1 cellular context compared by ENCODE assay signal in the genomic region with DNA sequence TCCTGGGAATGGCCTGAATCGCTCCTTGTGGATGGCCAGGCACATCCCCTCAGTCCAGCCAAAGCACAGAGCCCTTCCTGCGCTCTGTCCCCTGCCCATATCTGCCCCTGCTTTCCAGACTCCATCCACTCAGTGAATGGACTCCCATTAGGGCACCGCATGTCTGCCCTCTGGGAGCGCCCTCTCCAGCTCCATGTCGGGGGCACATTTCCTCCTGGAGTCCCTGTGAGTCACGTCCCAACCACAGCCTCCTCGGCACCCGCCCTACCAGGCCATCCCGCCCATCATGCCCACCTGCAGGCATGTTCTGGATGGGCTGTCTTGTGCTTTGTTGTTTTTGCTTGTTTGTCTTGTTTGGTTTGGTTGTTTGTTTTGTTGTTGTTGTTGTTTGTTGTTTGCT.
TF ChIP-seq lines count a peak whose summit lies in the region.

No MANE protein-coding gene starts in this region.

TF ChIP-seq in GM23338, 12 proteins besides CTCF, POLR2A, EP300 and RAD21 (continued from another document):
- TF ChIP-seq, protein P1, sequence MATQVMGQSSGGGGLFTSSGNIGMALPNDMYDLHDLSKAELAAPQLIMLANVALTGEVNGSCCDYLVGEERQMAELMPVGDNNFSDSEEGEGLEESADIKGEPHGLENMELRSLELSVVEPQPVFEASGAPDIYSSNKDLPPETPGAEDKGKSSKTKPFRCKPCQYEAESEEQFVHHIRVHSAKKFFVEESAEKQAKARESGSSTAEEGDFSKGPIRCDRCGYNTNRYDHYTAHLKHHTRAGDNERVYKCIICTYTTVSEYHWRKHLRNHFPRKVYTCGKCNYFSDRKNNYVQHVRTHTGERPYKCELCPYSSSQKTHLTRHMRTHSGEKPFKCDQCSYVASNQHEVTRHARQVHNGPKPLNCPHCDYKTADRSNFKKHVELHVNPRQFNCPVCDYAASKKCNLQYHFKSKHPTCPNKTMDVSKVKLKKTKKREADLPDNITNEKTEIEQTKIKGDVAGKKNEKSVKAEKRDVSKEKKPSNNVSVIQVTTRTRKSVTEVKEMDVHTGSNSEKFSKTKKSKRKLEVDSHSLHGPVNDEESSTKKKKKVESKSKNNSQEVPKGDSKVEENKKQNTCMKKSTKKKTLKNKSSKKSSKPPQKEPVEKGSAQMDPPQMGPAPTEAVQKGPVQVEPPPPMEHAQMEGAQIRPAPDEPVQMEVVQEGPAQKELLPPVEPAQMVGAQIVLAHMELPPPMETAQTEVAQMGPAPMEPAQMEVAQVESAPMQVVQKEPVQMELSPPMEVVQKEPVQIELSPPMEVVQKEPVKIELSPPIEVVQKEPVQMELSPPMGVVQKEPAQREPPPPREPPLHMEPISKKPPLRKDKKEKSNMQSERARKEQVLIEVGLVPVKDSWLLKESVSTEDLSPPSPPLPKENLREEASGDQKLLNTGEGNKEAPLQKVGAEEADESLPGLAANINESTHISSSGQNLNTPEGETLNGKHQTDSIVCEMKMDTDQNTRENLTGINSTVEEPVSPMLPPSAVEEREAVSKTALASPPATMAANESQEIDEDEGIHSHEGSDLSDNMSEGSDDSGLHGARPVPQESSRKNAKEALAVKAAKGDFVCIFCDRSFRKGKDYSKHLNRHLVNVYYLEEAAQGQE (IDR thresholded peaks at IDR 0.05; ENCODE audit: unreplicated experiment), result no peak
- TF ChIP-seq NANOG (IDR thresholded peaks at IDR 0.05; ENCODE audit: borderline replicate concordance), result no peak
TF ChIP-seq in GM23338: peak in this region for 0.
